ENCODE assay signal across 13 cellular contexts in genomic region chr21:45741691-45742090, GRCh38.
"Had no signal": no experiment of that assay in that cellular context is flagged by ENCODE, and none has a peak within 500 bp of the region (broad histone marks: within the 10 kb centered on the region; RNA-seq: fewer than 3 reads in every experiment).

No MANE protein-coding gene starts in this region.

- H3K27me3 ChIP-seq: heart right ventricle had no signal

- H3K9me3 ChIP-seq: heart right ventricle, tibial artery had no signal

- H3K4me1 ChIP-seq: heart right ventricle, tibial artery had no signal

- H3K36me3 ChIP-seq: tibial artery had no signal

- FAIRE-seq: frontal cortex had no signal

- H3K9me3 Mint-ChIP-seq: activated T-cell treated with anti-CD3 and anti-CD28 coated beads, Interleukin-2, amount 50 U/mL, for 4 hours had no signal

- DNase-seq: activated CD4-positive, alpha-beta T cell treated with anti-CD3 and anti-CD28 coated beads for 4 hours; activated effector memory CD4-positive, alpha-beta T cell treated with anti-CD3 and anti-CD28 coated beads, Interleukin-2, amount 50 U/mL, for 16 hours; activated T-cell treated with anti-CD3 and anti-CD28 coated beads, Interleukin-2, amount 50 U/mL, for 4 hours; central memory CD4-positive, alpha-beta T cell; effector memory CD4-positive, alpha-beta T cell; heart right ventricle; left ventricle myocardium superior; stimulated activated CD4-positive, alpha-beta T cell treated with anti-CD3 and anti-CD28 coated beads, Interleukin-12 subunit alpha, Interleukin-12 subunit beta, amount 100 ng/mL, for 4 hours; stimulated activated CD4-positive, alpha-beta T cell treated with anti-CD3 and anti-CD28 coated beads, Interleukin-2, amount 100 ng/mL, for 48 hours; T1000; tibial artery had no signal

- H3K27ac ChIP-seq: coronary artery, heart right ventricle, tibial artery had no signal

- ATAC-seq: left ventricle myocardium superior had no signal

- H3K4me3 Mint-ChIP-seq: activated T-cell treated with anti-CD3 and anti-CD28 coated beads, Interleukin-2, amount 50 U/mL, for 4 hours had no signal

- H3K4me3 ChIP-seq: coronary artery, heart right ventricle, tibial artery had no signal
